ENCODE assay signal across 9 cellular contexts in genomic region chrX:54561622-54562021, GRCh38.
"Had no signal": no experiment of that assay in that cellular context is flagged by ENCODE, and none has a peak within 500 bp of the region (broad histone marks: within the 10 kb centered on the region; RNA-seq: fewer than 3 reads in every experiment).

No MANE protein-coding gene starts in this region.

- H3K9me3 Mint-ChIP-seq: HFFc6 had no signal

- H3K9me3 ChIP-seq: HAP-1 had no signal

- H3K27ac ChIP-seq: GM23248, HL-60 had no signal

- H3K9ac ChIP-seq: GM23248 had no signal

- DNase-seq: GM23248, GOT3, H7, HFFc6 had no signal

- H3K27ac Mint-ChIP-seq: HFFc6 had no signal

- H2AFZ ChIP-seq: GM23248 had no signal

- H3K4me3 Mint-ChIP-seq: HFFc6, IgD-negative memory B cell had no signal

- H3K27me3 Mint-ChIP-seq: IgD-negative memory B cell had no signal

- H3K36me3 Mint-ChIP-seq: IgD-negative memory B cell had no signal

- H3K4me3 ChIP-seq: GM23248, HAP-1 had no signal

- H3K4me1 Mint-ChIP-seq: IgD-negative memory B cell had no signal

- ATAC-seq: HCT116, HepG2 had no signal
